In the genomic region with DNA sequence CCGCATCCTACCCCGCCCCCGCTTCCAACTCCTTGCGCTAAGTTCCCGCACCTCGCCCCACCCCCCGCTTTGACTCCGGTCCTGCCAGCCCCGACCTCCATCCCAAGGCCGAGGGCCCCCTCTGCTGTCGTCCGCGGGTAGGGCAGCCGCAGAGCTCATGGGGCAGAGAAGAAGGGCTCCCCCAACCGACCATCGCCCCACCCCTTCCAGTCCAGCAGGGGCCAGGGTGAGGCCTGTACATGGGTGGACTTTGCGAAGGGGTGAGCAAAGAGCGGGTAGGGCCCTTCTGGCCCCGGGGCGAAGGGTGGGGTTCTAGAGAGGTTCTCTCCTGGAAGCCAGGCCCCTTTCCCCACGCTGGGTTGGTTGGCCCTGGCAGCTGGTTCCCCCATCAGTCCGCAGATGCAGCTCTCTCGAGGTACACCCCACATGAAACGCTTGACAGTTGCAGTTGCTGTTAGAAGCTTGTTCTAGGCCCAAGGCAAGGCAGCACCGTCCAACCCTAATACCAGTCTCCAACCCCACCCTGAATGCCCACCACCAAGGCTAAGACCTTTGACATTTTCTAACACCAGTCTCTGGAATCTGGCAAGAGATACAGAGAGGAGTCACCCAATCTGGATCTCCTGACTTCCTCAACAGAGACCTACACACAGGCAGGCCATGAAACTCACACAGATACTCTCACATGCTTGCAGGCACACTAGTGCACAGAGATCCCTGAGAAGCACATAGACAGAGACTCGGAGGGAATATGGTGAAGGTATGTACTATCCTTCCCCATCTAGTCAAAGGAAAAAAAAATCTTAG, we compare ENCODE assay signal across 1 cellular context.
TF ChIP-seq lines count a peak whose summit lies in the region.

No MANE protein-coding gene starts in this region.

TF ChIP-seq in HepG2, 621 proteins besides CTCF, POLR2A, EP300 and RAD21 (continued from another document):
- TF ChIP-seq TGIF2 (CRISPR knock-in tag; IDR thresholded peaks at IDR 0.05) (0 out of 2 replicates have a peak, but pooled peaks have one; percentile 32), TP53 (CRISPR knock-in tag; conservative IDR thresholded peaks at IDR 0.05) (no peak), NBN (conservative IDR thresholded peaks at IDR 0.05) (no peak), U2AF2 (IDR thresholded peaks at IDR 0.05; ENCODE audit: low read depth, low read length) (no peak), ZNF33A (CRISPR knock-in tag; IDR thresholded peaks at IDR 0.05; ENCODE audit: borderline replicate concordance) (no peak), HIVEP1 (CRISPR knock-in tag; IDR thresholded peaks at IDR 0.05) (0 out of 2 replicates have a peak, but pooled peaks have one; percentile 16), ZFP36 (IDR thresholded peaks at IDR 0.05; ENCODE audit: borderline replicate concordance, low read depth, low read length, partially characterized antibody) (no peak), ZSCAN9 (CRISPR knock-in tag; IDR thresholded peaks at IDR 0.05; ENCODE audit: borderline replicate concordance) (peak; percentile 44; the same call in 1 of the 2 replicates), KDM2A (CRISPR knock-in tag; IDR thresholded peaks at IDR 0.05; ENCODE audit: borderline replicate concordance, low read depth) (peak; percentile 55; the same call in 1 of the 2 replicates), ZNF430 (CRISPR knock-in tag; IDR thresholded peaks at IDR 0.05) (no peak), ZNF367 (CRISPR knock-in tag; IDR thresholded peaks at IDR 0.05; ENCODE audit: borderline replicate concordance) (no peak), ZBTB8A (CRISPR knock-in tag; IDR thresholded peaks at IDR 0.05; ENCODE audit: borderline replicate concordance, low read depth) (no peak), MLLT10 (CRISPR knock-in tag; IDR thresholded peaks at IDR 0.05) (no peak), SALL1 (CRISPR knock-in tag; IDR thresholded peaks at IDR 0.05) (peak; percentile 66), ZNF761 (CRISPR knock-in tag; conservative IDR thresholded peaks at IDR 0.05) (0 out of 2 replicates have a peak, but pooled peaks have one; percentile 20), ZNF20 (CRISPR knock-in tag; IDR thresholded peaks at IDR 0.05) (no peak), MIER2 (CRISPR knock-in tag; IDR thresholded peaks at IDR 0.05) (0 out of 2 replicates have a peak, but pooled peaks have one; percentile 26), TMF1 (CRISPR knock-in tag; IDR thresholded peaks at IDR 0.05; ENCODE audit: low read depth) (no peak), THAP11 (CRISPR knock-in tag; IDR thresholded peaks at IDR 0.05) (peak; percentile 36; the same call in 1 of the 2 replicates), ZNF589 (CRISPR knock-in tag; conservative IDR thresholded peaks at IDR 0.05) (0 out of 2 replicates have a peak, but pooled peaks have one; percentile 29), TOPORS (CRISPR knock-in tag; IDR thresholded peaks at IDR 0.05) (no peak), SMAD1 (CRISPR knock-in tag; IDR thresholded peaks at IDR 0.05; ENCODE audit: borderline replicate concordance, low read depth) (peak; percentile 47; the same call in 1 of the 2 replicates), CBX2 (IDR thresholded peaks at IDR 0.05; ENCODE audit: low read depth, low read length) (no peak), CBX2 (CRISPR knock-in tag; IDR thresholded peaks at IDR 0.05; ENCODE audit: low read depth) (no peak), ZNF282 (IDR thresholded peaks at IDR 0.05; ENCODE audit: partially characterized antibody) (no peak), TCF7L2 (IDR thresholded peaks at IDR 0.05; ENCODE audit: low read depth, low read length) (no peak), FOXP1 (IDR thresholded peaks at IDR 0.05) (no peak), FOXP1 (CRISPR knock-in tag; IDR thresholded peaks at IDR 0.05) (no peak), PITX1 (CRISPR knock-in tag; IDR thresholded peaks at IDR 0.05) (no peak), CENPT (CRISPR knock-in tag; IDR thresholded peaks at IDR 0.05; ENCODE audit: low read depth) (no peak), ZNF792 (CRISPR knock-in tag; IDR thresholded peaks at IDR 0.05) (peak; percentile 50; the same call in 1 of the 2 replicates), SUZ12 (IDR thresholded peaks at IDR 0.05; ENCODE audit: low read depth, low read length) (no peak), ZNF598 (CRISPR knock-in tag; IDR thresholded peaks at IDR 0.05; ENCODE audit: borderline replicate concordance) (no peak), JDP2 (CRISPR knock-in tag; IDR thresholded peaks at IDR 0.05; ENCODE audit: borderline replicate concordance) (no peak), PCBP1 (IDR thresholded peaks at IDR 0.05; ENCODE audit: borderline replicate concordance, low read depth, low read length) (0 out of 2 replicates have a peak, but pooled peaks have one; percentile 50), HNRNPLL (IDR thresholded peaks at IDR 0.05; ENCODE audit: low read depth, low read length, poor library complexity, severe bottlenecking) (peak; percentile 51), HNRNPK (IDR thresholded peaks at IDR 0.05; ENCODE audit: low read depth, low read length, poor library complexity, severe bottlenecking) (peak; percentile 80), HOXA3 (CRISPR knock-in tag; IDR thresholded peaks at IDR 0.05) (no peak), STAG1 (CRISPR knock-in tag; IDR thresholded peaks at IDR 0.05) (peak; percentile 82), ZNF614 (CRISPR knock-in tag; IDR thresholded peaks at IDR 0.05; ENCODE audit: borderline replicate concordance) (0 out of 2 replicates have a peak, but pooled peaks have one; percentile 28), FOXO1 (CRISPR knock-in tag; IDR thresholded peaks at IDR 0.05) (0 out of 2 replicates have a peak, but pooled peaks have one; percentile 30), RXRB (CRISPR knock-in tag; IDR thresholded peaks at IDR 0.05; ENCODE audit: borderline replicate concordance) (peak; percentile 25; the same call in 1 of the 2 replicates), BCL6 (CRISPR knock-in tag; IDR thresholded peaks at IDR 0.05) (0 out of 2 replicates have a peak, but pooled peaks have one; percentile 15), HNRNPUL1 (IDR thresholded peaks at IDR 0.05; ENCODE audit: low read depth, low read length) (no peak), ZZZ3 (CRISPR knock-in tag; IDR thresholded peaks at IDR 0.05; ENCODE audit: borderline replicate concordance) (no peak), ZFP82 (CRISPR knock-in tag; IDR thresholded peaks at IDR 0.05; ENCODE audit: borderline replicate concordance) (no peak), SMARCC2 (IDR thresholded peaks at IDR 0.05) (no peak)
- TF ChIP-seq, protein P1, sequence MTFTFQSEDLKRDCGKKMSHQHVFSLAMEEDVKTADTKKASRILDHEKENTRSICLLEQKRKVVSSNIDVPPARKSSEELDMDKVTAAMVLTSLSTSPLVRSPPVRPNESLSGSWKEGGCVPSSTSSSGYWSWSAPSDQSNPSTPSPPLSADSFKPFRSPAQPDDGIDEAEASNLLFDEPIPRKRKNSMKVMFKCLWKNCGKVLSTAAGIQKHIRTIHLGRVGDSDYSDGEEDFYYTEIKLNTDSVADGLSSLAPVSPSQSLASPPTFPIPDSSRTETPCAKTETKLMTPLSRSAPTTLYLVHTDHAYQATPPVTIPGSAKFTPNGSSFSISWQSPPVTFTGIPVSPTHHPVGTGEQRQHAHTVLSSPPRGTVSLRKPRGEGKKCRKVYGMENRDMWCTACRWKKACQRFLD (CRISPR knock-in tag; IDR thresholded peaks at IDR 0.05; ENCODE audit: borderline replicate concordance): no peak
- TF ChIP-seq, protein P2, sequence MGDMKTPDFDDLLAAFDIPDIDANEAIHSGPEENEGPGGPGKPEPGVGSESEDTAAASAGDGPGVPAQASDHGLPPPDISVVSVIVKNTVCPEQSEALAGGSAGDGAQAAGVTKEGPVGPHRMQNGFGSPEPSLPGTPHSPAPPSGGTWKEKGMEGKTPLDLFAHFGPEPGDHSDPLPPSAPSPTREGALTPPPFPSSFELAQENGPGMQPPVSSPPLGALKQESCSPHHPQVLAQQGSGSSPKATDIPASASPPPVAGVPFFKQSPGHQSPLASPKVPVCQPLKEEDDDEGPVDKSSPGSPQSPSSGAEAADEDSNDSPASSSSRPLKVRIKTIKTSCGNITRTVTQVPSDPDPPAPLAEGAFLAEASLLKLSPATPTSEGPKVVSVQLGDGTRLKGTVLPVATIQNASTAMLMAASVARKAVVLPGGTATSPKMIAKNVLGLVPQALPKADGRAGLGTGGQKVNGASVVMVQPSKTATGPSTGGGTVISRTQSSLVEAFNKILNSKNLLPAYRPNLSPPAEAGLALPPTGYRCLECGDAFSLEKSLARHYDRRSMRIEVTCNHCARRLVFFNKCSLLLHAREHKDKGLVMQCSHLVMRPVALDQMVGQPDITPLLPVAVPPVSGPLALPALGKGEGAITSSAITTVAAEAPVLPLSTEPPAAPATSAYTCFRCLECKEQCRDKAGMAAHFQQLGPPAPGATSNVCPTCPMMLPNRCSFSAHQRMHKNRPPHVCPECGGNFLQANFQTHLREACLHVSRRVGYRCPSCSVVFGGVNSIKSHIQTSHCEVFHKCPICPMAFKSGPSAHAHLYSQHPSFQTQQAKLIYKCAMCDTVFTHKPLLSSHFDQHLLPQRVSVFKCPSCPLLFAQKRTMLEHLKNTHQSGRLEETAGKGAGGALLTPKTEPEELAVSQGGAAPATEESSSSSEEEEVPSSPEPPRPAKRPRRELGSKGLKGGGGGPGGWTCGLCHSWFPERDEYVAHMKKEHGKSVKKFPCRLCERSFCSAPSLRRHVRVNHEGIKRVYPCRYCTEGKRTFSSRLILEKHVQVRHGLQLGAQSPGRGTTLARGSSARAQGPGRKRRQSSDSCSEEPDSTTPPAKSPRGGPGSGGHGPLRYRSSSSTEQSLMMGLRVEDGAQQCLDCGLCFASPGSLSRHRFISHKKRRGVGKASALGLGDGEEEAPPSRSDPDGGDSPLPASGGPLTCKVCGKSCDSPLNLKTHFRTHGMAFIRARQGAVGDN (CRISPR knock-in tag; IDR thresholded peaks at IDR 0.05): peak; percentile 24
- TF ChIP-seq, protein P3, sequence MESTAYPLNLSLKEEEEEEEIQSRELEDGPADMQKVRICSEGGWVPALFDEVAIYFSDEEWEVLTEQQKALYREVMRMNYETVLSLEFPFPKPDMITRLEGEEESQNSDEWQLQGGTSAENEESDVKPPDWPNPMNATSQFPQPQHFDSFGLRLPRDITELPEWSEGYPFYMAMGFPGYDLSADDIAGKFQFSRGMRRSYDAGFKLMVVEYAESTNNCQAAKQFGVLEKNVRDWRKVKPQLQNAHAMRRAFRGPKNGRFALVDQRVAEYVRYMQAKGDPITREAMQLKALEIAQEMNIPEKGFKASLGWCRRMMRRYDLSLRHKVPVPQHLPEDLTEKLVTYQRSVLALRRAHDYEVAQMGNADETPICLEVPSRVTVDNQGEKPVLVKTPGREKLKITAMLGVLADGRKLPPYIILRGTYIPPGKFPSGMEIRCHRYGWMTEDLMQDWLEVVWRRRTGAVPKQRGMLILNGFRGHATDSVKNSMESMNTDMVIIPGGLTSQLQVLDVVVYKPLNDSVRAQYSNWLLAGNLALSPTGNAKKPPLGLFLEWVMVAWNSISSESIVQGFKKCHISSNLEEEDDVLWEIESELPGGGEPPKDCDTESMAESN (CRISPR knock-in tag; conservative IDR thresholded peaks at IDR 0.05): 0 out of 2 replicates have a peak, but pooled peaks have one; percentile 37
- TF ChIP-seq, protein P4, sequence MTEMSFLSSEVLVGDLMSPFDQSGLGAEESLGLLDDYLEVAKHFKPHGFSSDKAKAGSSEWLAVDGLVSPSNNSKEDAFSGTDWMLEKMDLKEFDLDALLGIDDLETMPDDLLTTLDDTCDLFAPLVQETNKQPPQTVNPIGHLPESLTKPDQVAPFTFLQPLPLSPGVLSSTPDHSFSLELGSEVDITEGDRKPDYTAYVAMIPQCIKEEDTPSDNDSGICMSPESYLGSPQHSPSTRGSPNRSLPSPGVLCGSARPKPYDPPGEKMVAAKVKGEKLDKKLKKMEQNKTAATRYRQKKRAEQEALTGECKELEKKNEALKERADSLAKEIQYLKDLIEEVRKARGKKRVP (CRISPR knock-in tag; IDR thresholded peaks at IDR 0.05): peak in 1 of 2 experiments; percentile 58; a peak in 2 of 4 replicates
- TF ChIP-seq, protein P5, sequence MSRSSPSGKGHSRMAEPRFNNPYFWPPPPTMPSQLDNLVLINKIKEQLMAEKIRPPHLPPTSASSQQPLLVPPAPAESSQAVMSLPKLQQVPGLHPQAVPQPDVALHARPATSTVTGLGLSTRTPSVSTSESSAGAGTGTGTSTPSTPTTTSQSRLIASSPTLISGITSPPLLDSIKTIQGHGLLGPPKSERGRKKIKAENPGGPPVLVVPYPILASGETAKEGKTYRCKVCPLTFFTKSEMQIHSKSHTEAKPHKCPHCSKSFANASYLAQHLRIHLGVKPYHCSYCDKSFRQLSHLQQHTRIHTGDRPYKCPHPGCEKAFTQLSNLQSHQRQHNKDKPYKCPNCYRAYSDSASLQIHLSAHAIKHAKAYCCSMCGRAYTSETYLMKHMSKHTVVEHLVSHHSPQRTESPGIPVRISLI (CRISPR knock-in tag; IDR thresholded peaks at IDR 0.05; ENCODE audit: borderline replicate concordance): no peak
- TF ChIP-seq, protein P6, sequence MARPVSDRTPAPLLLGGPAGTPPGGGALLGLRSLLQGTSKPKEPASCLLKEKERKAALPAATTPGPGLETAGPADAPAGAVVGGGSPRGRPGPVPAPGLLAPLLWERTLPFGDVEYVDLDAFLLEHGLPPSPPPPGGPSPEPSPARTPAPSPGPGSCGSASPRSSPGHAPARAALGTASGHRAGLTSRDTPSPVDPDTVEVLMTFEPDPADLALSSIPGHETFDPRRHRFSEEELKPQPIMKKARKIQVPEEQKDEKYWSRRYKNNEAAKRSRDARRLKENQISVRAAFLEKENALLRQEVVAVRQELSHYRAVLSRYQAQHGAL (CRISPR knock-in tag; IDR thresholded peaks at IDR 0.05; ENCODE audit: not compliant biosample characterization): no peak
